Comparison of ENCODE assay signal across 26 cellular contexts in genomic region chr3:121794264-121794983, GRCh38. TPM values are rescaled to one million over a fixed set of nuclear protein-coding genes. Genes with fewer than 3 reads are reported as not detected.
DNase-seq lines count a peak whose midpoint lies in the region; ATAC-seq, FAIRE-seq and TF ChIP-seq lines count a peak whose summit lies in the region.
"Had no signal": no experiment of that assay in that cellular context is flagged by ENCODE, and none has a peak within 500 bp of the region (broad histone marks: within the 10 kb centered on the region; RNA-seq: fewer than 3 reads in every experiment).

No MANE protein-coding gene starts in this region.

- peak; percentile 52 for FAIRE-seq in GM12878 (lab: Jason Lieb, UNC)
- FAIRE-seq: endometrium had no signal

- no peaks in the 10 kb centered on the region for H3K27me3 ChIP-seq in GM12878 (replicated peaks in 1 of 2; ENCODE audit: control insufficient read depth in 2 of 2, insufficient read depth in 2 of 2, low read length in 1 of 2)
- H3K27me3 ChIP-seq: brain microvascular endothelial cell, colonic mucosa, heart right ventricle, neutrophil, suprapubic skin, vagina had no signal

- no peak for TF ChIP-seq EP300 in GM12878 (IDR thresholded peaks at IDR 0.05; ENCODE audit: borderline replicate concordance in 1 of 2, control insufficient read depth in 1 of 2, low read depth in 2 of 2, low read length in 2 of 2)

- peaks cover 0 to 9% of the 10 kb centered on the region in 2 experiments; a peak in 1 of 4 replicates for H3K36me3 ChIP-seq in GM12878 (ENCODE audit: control insufficient read depth in 2 of 2, insufficient read depth in 2 of 2, low read length in 1 of 2)
- H3K36me3 ChIP-seq: brain microvascular endothelial cell, colonic mucosa had no signal

- no peaks in the 10 kb centered on the region for H3K9me3 Mint-ChIP-seq in activated naive CD4-positive, alpha-beta T cell treated with anti-CD3 and anti-CD28 coated beads, Interleukin-2, amount 50 U/mL, for 72 hours
- H3K9me3 Mint-ChIP-seq: activated naive CD8-positive, alpha-beta T cell treated with anti-CD3 and anti-CD28 coated beads, Interleukin-2, amount 50 U/mL, for 24 hours; activated T-helper 17 cell treated with anti-CD3 and anti-CD28 coated beads, Interleukin-2, amount 50 U/mL, for 72 hours; immature natural killer cell had no signal

- H3K4me2 ChIP-seq in GM12878 (ENCODE audit: control insufficient read depth, insufficient read depth), result peak overlapping the region; percentile 54

- 0% methylated on average over 2 of the region's 2 CpGs for WGBS in GM12878 (ENCODE audit: insufficient coverage, insufficient replicate concordance, low lambda C conversion rate, missing lambda C conversion rate)

- no peak overlapping the region for H3K27ac Mint-ChIP-seq in activated naive CD4-positive, alpha-beta T cell treated with anti-CD3 and anti-CD28 coated beads, Interleukin-2, amount 50 U/mL, for 72 hours
- H3K27ac Mint-ChIP-seq: activated CD4-positive, alpha-beta T cell treated with anti-CD3 and anti-CD28 coated beads for 36 hours; activated CD8-positive, alpha-beta memory T cell treated with anti-CD3 and anti-CD28 coated beads, Interleukin-2, amount 10 ng/mL, durations not matched to agents 7 days and 5 days; activated naive CD8-positive, alpha-beta T cell treated with anti-CD3 and anti-CD28 coated beads, Interleukin-2, amount 50 U/mL, for 24 hours; activated T-helper 17 cell treated with anti-CD3 and anti-CD28 coated beads, Interleukin-2, amount 50 U/mL, for 72 hours; immature natural killer cell had no signal

- 0 out of 2 replicates have a peak overlapping the region, but pooled peaks have one; percentile 18 for H3K4me3 ChIP-seq in GM12878
- H3K4me3 ChIP-seq: colonic mucosa, heart right ventricle, mucosa of descending colon, suprapubic skin, vagina had no signal

- no peak for TF ChIP-seq RAD21 in GM12878 (IDR thresholded peaks at IDR 0.05; ENCODE audit: insufficient read depth, low read depth, low read length)

- no TSS peak for BruUV-seq in GM12878 (replicated peaks; lab: Mats Ljungman, UMichigan)

- peaks cover 29% of the 10 kb centered on the region for H3K4me1 ChIP-seq in GM12878 (ENCODE audit: control insufficient read depth, insufficient read depth, low read length)
- H3K4me1 ChIP-seq: colonic mucosa, suprapubic skin, vagina had no signal

- CTCF ChIA-PET in GM12878 (lab: Yijun Ruan, JAX), result interaction anchor here (1.2 to 2.4 kb wide), 3 partner anchors 8 to 36 kb away, joined by 3 to 16 read pairs (median 5); no protein-coding TSS in a partner anchor

- no peak for TF ChIP-seq POLR2A in GM12878 (IDR thresholded peaks at IDR 0.05; ENCODE audit: low read depth, low read length)

- peak; percentile 62 for ATAC-seq in GM18498 (IDR thresholded peaks at IDR 0.05; ENCODE audit: unreplicated experiment)
- peak; percentile 44 for ATAC-seq in GM19467 (IDR thresholded peaks at IDR 0.05; ENCODE audit: unreplicated experiment)
- peak; percentile 52 for ATAC-seq in HG03135 (IDR thresholded peaks at IDR 0.05; ENCODE audit: unreplicated experiment)
- peak; percentile 59 for ATAC-seq in GM12878
- ATAC-seq in activated naive CD4-positive, alpha-beta T cell treated with anti-CD3 and anti-CD28 coated beads, Interleukin-2, amount 50 U/mL, for 72 hours, result no peak
- ATAC-seq in sciatic nerve, result no peak
- ATAC-seq: activated CD4-positive, alpha-beta T cell treated with anti-CD3 and anti-CD28 coated beads for 36 hours; activated CD8-positive, alpha-beta memory T cell treated with anti-CD3 and anti-CD28 coated beads, Interleukin-2, amount 10 ng/mL, durations not matched to agents 7 days and 5 days; activated naive CD8-positive, alpha-beta T cell treated with anti-CD3 and anti-CD28 coated beads, Interleukin-2, amount 50 U/mL, for 24 hours; activated T-helper 17 cell treated with anti-CD3 and anti-CD28 coated beads, Interleukin-2, amount 50 U/mL, for 72 hours; heart right ventricle; left ventricle myocardium superior; mucosa of descending colon had no signal

- H3K79me2 ChIP-seq in GM12878 (ENCODE audit: control insufficient read depth, insufficient read depth, low read length), result no peaks in the 10 kb centered on the region; the same call in 1 of the 2 replicates

- in situ Hi-C loops in GM12878 (cut with MboI), result no loop called here

- DNase-seq in GM12878 (ENCODE audit: low read depth, low spot score) (no peak), NCI-H446 treated with DMSO at 0.1 percent for 48 hours (lab: John Stamatoyannopoulos, UW) (no peak), HuH-7 (ENCODE audit: low spot score) (no peak), sciatic nerve (ENCODE audit: low spot score) (no peak)
- no peak for DNase-seq in activated naive CD4-positive, alpha-beta T cell treated with anti-CD3 and anti-CD28 coated beads, Interleukin-2, amount 50 U/mL, for 72 hours (ENCODE audit: low spot score in 2 of 2)
- DNase-seq: activated CD4-positive, alpha-beta T cell treated with anti-CD3 and anti-CD28 coated beads for 36 hours; activated CD8-positive, alpha-beta memory T cell treated with anti-CD3 and anti-CD28 coated beads, Interleukin-2, amount 10 ng/mL, durations not matched to agents 7 days and 5 days; activated naive CD8-positive, alpha-beta T cell treated with anti-CD3 and anti-CD28 coated beads, Interleukin-2, amount 50 U/mL, for 24 hours; brain microvascular endothelial cell; colonic mucosa; heart right ventricle; immature natural killer cell; left ventricle myocardium superior; mucosa of descending colon; NCI-H187 treated with DMSO at 0.1 percent for 48 hours; stimulated activated CD4-positive, alpha-beta T cell treated with anti-CD3 and anti-CD28 coated beads, Interleukin-12 subunit alpha, Interleukin-12 subunit beta, amount 100 ng/mL, for 4 hours had no signal

- RAD21 ChIA-PET in GM12878 (lab: Charles Lee; ENCODE audit: unreplicated experiment), result interaction anchor here (1.6 to 5.6 kb wide), 7 partner anchors 12 to 218 kb away, joined by 3 to 51 read pairs (median 7); no protein-coding TSS in a partner anchor

- H3K27ac ChIP-seq in GM12878 (ENCODE audit: control insufficient read depth, insufficient read depth), result peak overlapping the region; percentile 66
- H3K27ac ChIP-seq: brain microvascular endothelial cell, C4-2B, colonic mucosa, heart right ventricle, neutrophil, RWPE1, suprapubic skin, vagina had no signal

- H4K20me1 ChIP-seq in GM12878 (ENCODE audit: control insufficient read depth, insufficient read depth), result no peaks in the 10 kb centered on the region

- SMC1A ChIA-PET in GM12878 (lab: Charles Lee; ENCODE audit: uncharacterized antibody, unreplicated experiment), result interaction anchor here (0.7 to 6.9 kb wide), 9 partner anchors 13 to 133 kb away, joined by 3 to 72 read pairs (median 4); partner anchors contain the start of genes EAF2 and IQCB1

- no peak for TF ChIP-seq CTCF in GM12878 (IDR thresholded peaks at IDR 0.05 in 2 of 3, conservative IDR thresholded peaks at IDR 0.05 in 1 of 3; ENCODE audit: control insufficient read depth in 2 of 3, extremely low read depth in 1 of 3, insufficient read depth in 1 of 3, low read depth in 3 of 3, low read length in 3 of 3)

- POLR2A ChIA-PET in GM12878 (lab: Charles Lee), result interaction anchor here (1.6 to 1.9 kb wide), 2 partner anchors 35 to 45 kb away, joined by 5 to 8 read pairs; partner anchors contain the start of gene GOLGB1

- intact Hi-C loops in GM12878 (cut with micrococcal nuclease; ENCODE audit: unreplicated experiment), result no loop called here
- intact Hi-C loops in sciatic nerve (cut with DNase I), result no loop called here

- peaks cover 3 to 14% of the 10 kb centered on the region in 2 donors for H3K36me3 Mint-ChIP-seq in activated naive CD4-positive, alpha-beta T cell treated with anti-CD3 and anti-CD28 coated beads, Interleukin-2, amount 50 U/mL, for 72 hours

- H3K9me3 ChIP-seq in GM12878 (replicated peaks; ENCODE audit: control insufficient read depth, insufficient read depth, low read length), result no peaks in the 10 kb centered on the region
- H3K9me3 ChIP-seq: colonic mucosa, heart right ventricle, mucosa of descending colon, neutrophil, suprapubic skin, vagina had no signal

- H3K9ac ChIP-seq in GM12878 (ENCODE audit: control insufficient read depth, insufficient read depth, low read length), result no peak overlapping the region

- H2AFZ ChIP-seq in GM12878 (ENCODE audit: control insufficient read depth, low read depth, low read length), result no peak overlapping the region

RNA-seq across cellular contexts. Expression of gene IQCB1, which starts 40.4 kb away (rescaled TPM):
- total RNA-seq in GM12878 (2013; cell fraction: nucleolus; rRNA removed), result 167 and 187 TPM in 2 replicates
- total RNA-seq in GM12878 (2014; rRNA removed), result 48.5 and 67.8 TPM in 2 replicates
- 67.8 and 69.4 TPM in 2 replicates for total RNA-seq in GM12878 (2014; rRNA removed; fragmentation: Illumina TruSeq; extraction: Trizol)
- 38.5 and 41.7 TPM in 2 replicates for total RNA-seq in GM12878 (2021)
- 30.9 TPM for polyA plus RNA-seq in GM12878 (2011; ENCODE audit: low read depth)
- 68.7 and 100 TPM in 2 replicates for polyA plus RNA-seq in GM12878 (2011; rRNA removed)
- polyA plus RNA-seq in GM12878 (2011; cell fraction: cytosol; rRNA removed), result 25.6 and 32.5 TPM in 2 replicates
- 78.9 and 89.8 TPM in 2 replicates for polyA plus RNA-seq in GM12878 (2011; cell fraction: nucleus; rRNA removed)
- 36.7 TPM in 2 replicates for polyA plus RNA-seq in GM12878 (2012)
- 55.4 and 69.0 TPM in 2 replicates for polyA plus RNA-seq in GM12878 (2014; fragmentation: Illumina TruSeq; extraction: Trizol)
- 10 to 100 TPM; 36.0 to 45.1 TPM for polyA plus RNA-seq in GM12878 (2014; fragmentation: Nextera tagmentation; extraction: Ambion mirVana)
- 39.4 and 50.1 TPM in 2 replicates for polyA plus RNA-seq in GM12878 (2014; rRNA removed)
- polyA plus RNA-seq in GM12878 (2016; fragmentation: Nextera tagmentation; extraction: Ambion mirVana), result 10 to 100 TPM; 45.9 to 49.3 TPM
- polyA minus RNA-seq in GM12878 (2011; rRNA and poly(A)+ RNA removed), result 65.1 and 84.3 TPM in 2 replicates
- polyA minus RNA-seq in GM12878 (2011; cell fraction: cytosol; rRNA and poly(A)+ RNA removed), result 7.8 and 15.0 TPM in 2 replicates
- 65.3 and 106 TPM in 2 replicates for polyA minus RNA-seq in GM12878 (2011; cell fraction: nucleus; rRNA and poly(A)+ RNA removed)
- 10 to 100 TPM; 34.7 to 50.6 TPM for total RNA-seq in activated naive CD4-positive, alpha-beta T cell treated with anti-CD3 and anti-CD28 coated beads, Interleukin-2, amount 50 U/mL, for 72 hours
- total RNA-seq in sciatic nerve, result 22.7 TPM

RNA-seq across cellular contexts. Expression of gene EAF2, which starts 40.6 kb away (rescaled TPM):
- total RNA-seq in GM12878 (2013; cell fraction: nucleolus; rRNA removed), result 144 and 145 TPM in 2 replicates
- total RNA-seq in GM12878 (2014; rRNA removed) (48.8 and 52.6 TPM in 2 replicates), GM12878 (2014; rRNA removed; fragmentation: Illumina TruSeq; extraction: Trizol) (65.4 and 67.6 TPM in 2 replicates), GM12878 (2021) (43.0 and 47.3 TPM in 2 replicates), sciatic nerve (7.1 TPM)
- polyA plus RNA-seq in GM12878 (2011; ENCODE audit: low read depth), result 52.4 TPM
- polyA plus RNA-seq in GM12878 (2011; rRNA removed) (75.5 and 106 TPM in 2 replicates), GM12878 (2014; fragmentation: Illumina TruSeq; extraction: Trizol) (68.9 and 74.6 TPM in 2 replicates), GM12878 (2014; fragmentation: Nextera tagmentation; extraction: Ambion mirVana) (100 to 1,000 TPM; 172 to 193 TPM), GM12878 (2014; rRNA removed) (40.7 and 53.6 TPM in 2 replicates), GM12878 (2016; fragmentation: Nextera tagmentation; extraction: Ambion mirVana) (100 to 1,000 TPM; 123 to 136 TPM)
- 33.5 and 36.6 TPM in 2 replicates for polyA plus RNA-seq in GM12878 (2011; cell fraction: cytosol; rRNA removed)
- polyA plus RNA-seq in GM12878 (2011; cell fraction: nucleus; rRNA removed), result 32.8 and 35.1 TPM in 2 replicates
- polyA plus RNA-seq in GM12878 (2012), result 48.8 and 73.9 TPM in 2 replicates
- 45.3 and 65.5 TPM in 2 replicates for polyA minus RNA-seq in GM12878 (2011; rRNA and poly(A)+ RNA removed)
- 11.5 and 16.1 TPM in 2 replicates for polyA minus RNA-seq in GM12878 (2011; cell fraction: cytosol; rRNA and poly(A)+ RNA removed)
- 60.4 and 82.5 TPM in 2 replicates for polyA minus RNA-seq in GM12878 (2011; cell fraction: nucleus; rRNA and poly(A)+ RNA removed)
- 10 to 100 TPM; 14.9 to 19.3 TPM for total RNA-seq in activated naive CD4-positive, alpha-beta T cell treated with anti-CD3 and anti-CD28 coated beads, Interleukin-2, amount 50 U/mL, for 72 hours

RNA-seq across cellular contexts. Expression of gene GOLGB1, which starts 44.9 kb away (rescaled TPM):
- 54.1 and 61.2 TPM in 2 replicates for total RNA-seq in GM12878 (2013; cell fraction: nucleolus; rRNA removed)
- total RNA-seq in GM12878 (2014; rRNA removed) (18.9 and 19.9 TPM in 2 replicates), GM12878 (2014; rRNA removed; fragmentation: Illumina TruSeq; extraction: Trizol) (30.2 and 34.0 TPM in 2 replicates), GM12878 (2021) (24.7 and 26.7 TPM in 2 replicates), sciatic nerve (73.4 TPM)
- polyA plus RNA-seq in GM12878 (2011; ENCODE audit: low read depth), result 15.8 TPM
- polyA plus RNA-seq in GM12878 (2011; rRNA removed) (18.8 and 25.7 TPM in 2 replicates), GM12878 (2014; fragmentation: Illumina TruSeq; extraction: Trizol) (26.3 and 27.1 TPM in 2 replicates), GM12878 (2014; fragmentation: Nextera tagmentation; extraction: Ambion mirVana) (1 to 10 TPM; 7.4 to 9.6 TPM), GM12878 (2014; rRNA removed) (13.2 and 15.9 TPM in 2 replicates), GM12878 (2016; fragmentation: Nextera tagmentation; extraction: Ambion mirVana) (10 to 100 TPM; 33.3 to 34.5 TPM)
- 10.1 and 11.1 TPM in 2 replicates for polyA plus RNA-seq in GM12878 (2011; cell fraction: cytosol; rRNA removed)
- polyA plus RNA-seq in GM12878 (2011; cell fraction: nucleus; rRNA removed), result 28.7 and 31.5 TPM in 2 replicates
- polyA plus RNA-seq in GM12878 (2012), result 20.3 and 23.3 TPM in 2 replicates
- 12.8 and 14.0 TPM in 2 replicates for polyA minus RNA-seq in GM12878 (2011; rRNA and poly(A)+ RNA removed)
- polyA minus RNA-seq in GM12878 (2011; cell fraction: cytosol; rRNA and poly(A)+ RNA removed), result 8.7 and 15.7 TPM in 2 replicates
- 12.1 and 13.5 TPM in 2 replicates for polyA minus RNA-seq in GM12878 (2011; cell fraction: nucleus; rRNA and poly(A)+ RNA removed)
- 10 to 100 TPM; 30.1 to 31.8 TPM for total RNA-seq in activated naive CD4-positive, alpha-beta T cell treated with anti-CD3 and anti-CD28 coated beads, Interleukin-2, amount 50 U/mL, for 72 hours

Comparison
In these comparisons a context has a peak if more than half of its experiments do, and no peak if none do; other contexts are left out.
1. ATAC-seq: peak in GM18498 (single experiment), GM19467 (single experiment), HG03135 (single experiment) and GM12878 (single experiment); none in activated naive CD4-positive, alpha-beta T cell treated with anti-CD3 and anti-CD28 coated beads, Interleukin-2, amount 50 U/mL, for 72 hours (0 of 2) and sciatic nerve (single experiment).